7 cellular contexts compared by ENCODE assay signal in the genomic region with DNA sequence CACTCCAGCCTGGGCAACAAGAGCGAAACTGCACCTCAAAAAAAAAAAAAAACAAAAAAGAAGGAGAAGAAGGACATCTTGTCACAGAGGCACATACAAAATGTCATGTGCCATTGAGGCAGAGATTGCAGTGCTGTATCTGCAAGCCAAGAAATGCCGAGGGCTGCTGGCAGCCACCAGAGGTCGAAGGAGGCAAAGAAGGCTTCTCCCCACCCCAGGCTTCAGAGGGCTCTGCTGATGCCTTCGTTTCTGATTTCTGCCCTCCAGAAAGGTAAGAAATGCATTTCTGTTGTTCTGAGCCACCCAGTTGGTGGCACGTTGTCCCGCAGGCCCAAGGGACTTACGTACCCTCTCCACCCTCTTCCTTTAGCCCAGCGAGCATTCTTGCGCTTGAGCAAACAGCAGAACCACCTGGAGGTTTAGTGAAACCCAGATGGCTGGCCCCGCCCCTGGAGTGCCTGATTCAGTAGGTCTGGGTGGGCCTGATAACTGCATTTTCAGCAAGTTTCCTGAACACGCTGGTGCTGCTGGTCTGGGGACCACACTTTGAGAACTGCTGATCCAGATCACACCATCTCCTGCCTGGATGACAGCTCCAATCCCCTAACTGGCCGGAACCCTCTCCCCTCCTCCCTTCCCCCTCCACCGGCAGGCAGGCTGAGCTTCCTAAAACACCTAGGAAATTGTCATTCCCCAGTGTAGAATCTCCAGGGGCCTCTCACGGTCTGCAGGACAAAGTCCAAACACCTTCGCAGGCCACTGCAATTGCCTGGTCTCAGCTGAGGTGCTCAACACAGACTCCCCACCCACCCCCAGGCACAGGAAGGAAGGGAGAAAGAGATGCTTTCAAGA. TPM values are rescaled to one million over a fixed set of nuclear protein-coding genes. Genes with fewer than 3 reads are reported as not detected.
DNase-seq lines count a peak whose midpoint lies in the region; ATAC-seq and FAIRE-seq lines count a peak whose summit lies in the region.

No MANE protein-coding gene starts in this region.

- H3K4me3 Mint-ChIP-seq in activated naive CD4-positive, alpha-beta T cell treated with anti-CD3 and anti-CD28 coated beads, Interleukin-2, amount 10 ng/mL, durations not matched to agents 7 days and 5 days = no peak overlapping the region

- CTCF ChIA-PET in activated naive CD4-positive, alpha-beta T cell treated with anti-CD3 and anti-CD28 coated beads, Interleukin-2, amount 10 ng/mL, durations not matched to agents 7 days and 5 days (lab: Charles Lee) = interaction anchor here (1.2 kb wide), 1 partner anchor 22 kb away, joined by 5 read pairs; no protein-coding TSS in a partner anchor

- peak; percentile 93 for ATAC-seq in GM18907 (IDR thresholded peaks at IDR 0.05; ENCODE audit: unreplicated experiment)
- ATAC-seq in HG02623 (IDR thresholded peaks at IDR 0.05; ENCODE audit: unreplicated experiment) = peak; percentile 86

- no peak for FAIRE-seq in frontal cortex (lab: Jason Lieb, UNC)

- H3K4me1 Mint-ChIP-seq in activated naive CD4-positive, alpha-beta T cell treated with anti-CD3 and anti-CD28 coated beads, Interleukin-2, amount 10 ng/mL, durations not matched to agents 7 days and 5 days = peaks cover 13% of the 10 kb centered on the region

- H3K27ac Mint-ChIP-seq in activated naive CD4-positive, alpha-beta T cell treated with anti-CD3 and anti-CD28 coated beads, Interleukin-2, amount 10 ng/mL, durations not matched to agents 7 days and 5 days = no peak overlapping the region

- no peaks in the 10 kb centered on the region for H3K9me3 Mint-ChIP-seq in activated naive CD4-positive, alpha-beta T cell treated with anti-CD3 and anti-CD28 coated beads, Interleukin-2, amount 10 ng/mL, durations not matched to agents 7 days and 5 days

- H3K4me3 ChIP-seq in mucosa of rectum (ENCODE audit: low read length in 2 of 2) = peak overlapping the region in 1 of 2 donors; percentile 48

- H3K9ac ChIP-seq in mucosa of rectum (ENCODE audit: low read depth in 1 of 2, low read length in 2 of 2) = peak overlapping the region in 1 of 2 donors; percentile 31

- no peaks in the 10 kb centered on the region for H3K36me3 ChIP-seq in mucosa of rectum (ENCODE audit: control insufficient read depth in 2 of 2, insufficient read depth in 2 of 2, low read length in 2 of 2)

- no peaks in the 10 kb centered on the region for H3K9me3 ChIP-seq in mucosa of rectum (ENCODE audit: control insufficient read depth in 2 of 2, low read length in 2 of 2)

- H3K36me3 Mint-ChIP-seq in activated naive CD4-positive, alpha-beta T cell treated with anti-CD3 and anti-CD28 coated beads, Interleukin-2, amount 10 ng/mL, durations not matched to agents 7 days and 5 days = no peaks in the 10 kb centered on the region

- peaks cover 10% of the 10 kb centered on the region for H3K27me3 Mint-ChIP-seq in activated naive CD4-positive, alpha-beta T cell treated with anti-CD3 and anti-CD28 coated beads, Interleukin-2, amount 10 ng/mL, durations not matched to agents 7 days and 5 days

- peak overlapping the region; percentile 25 to 40 for H3K27ac ChIP-seq in mucosa of rectum (ENCODE audit: low read depth in 2 of 2, low read length in 2 of 2)

- no peaks in the 10 kb centered on the region for H3K27me3 ChIP-seq in mucosa of rectum (ENCODE audit: control insufficient read depth in 2 of 2, insufficient read depth in 2 of 2, low read length in 2 of 2)

- DNase-seq in NCI-H2107 treated with DMSO at 0.1 percent for 48 hours (lab: John Stamatoyannopoulos, UW; ENCODE audit: unreplicated experiment) (peak; percentile 68), NCI-H2227 treated with DMSO at 0.1 percent for 48 hours (lab: John Stamatoyannopoulos, UW) (no peak), frontal cortex (ENCODE audit: low spot score in 2 of 2) (no peak)
- no peak for DNase-seq in activated naive CD4-positive, alpha-beta T cell treated with anti-CD3 and anti-CD28 coated beads, Interleukin-2, amount 10 ng/mL, durations not matched to agents 7 days and 5 days

- H3K4me1 ChIP-seq in mucosa of rectum (ENCODE audit: control insufficient read depth in 2 of 2, insufficient read depth in 2 of 2, low read length in 2 of 2) = peaks cover 4 to 7% of the 10 kb centered on the region in 2 donors

RNA-seq across cellular contexts. Expression of a gene that starts 21.1 kb away (rescaled TPM):
- 8.6 TPM for total RNA-seq in frontal cortex

RNA-seq across cellular contexts. Expression of a gene that starts 29.6 kb away (rescaled TPM):
- 1,522 TPM for total RNA-seq in frontal cortex
